Comparison of ENCODE assay signal across 15 cellular contexts in the genomic region with DNA sequence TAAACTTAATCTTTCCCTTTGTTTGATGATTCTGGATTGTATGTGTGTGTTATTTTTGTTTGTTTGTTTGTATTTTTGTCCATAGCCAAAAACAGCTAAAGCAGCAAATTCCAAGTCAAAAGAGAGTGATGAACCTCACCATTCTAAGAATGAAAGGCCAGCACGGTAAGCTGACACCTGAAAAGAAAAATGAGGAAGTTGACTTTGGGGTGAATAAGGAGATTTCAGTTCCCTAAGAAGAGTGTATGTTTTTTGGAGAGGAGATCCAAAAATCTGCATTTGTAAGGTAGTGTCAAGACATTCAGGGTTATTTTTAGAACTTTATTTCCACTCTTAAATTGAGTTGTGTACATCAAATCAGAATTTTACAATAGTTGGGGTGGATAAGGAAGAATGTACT. TPM values are rescaled to one million over a fixed set of nuclear protein-coding genes. Genes with fewer than 3 reads are reported as not detected.
DNase-seq lines count a peak whose midpoint lies in the region; ATAC-seq and TF ChIP-seq lines count a peak whose summit lies in the region.
"Had no signal": no experiment of that assay in that cellular context is flagged by ENCODE, and none has a peak within 500 bp of the region (broad histone marks: within the 10 kb centered on the region; RNA-seq: fewer than 3 reads in every experiment).

No MANE protein-coding gene starts in this region.

- ATAC-seq in GM18499 (IDR thresholded peaks at IDR 0.05; ENCODE audit: insufficient read depth, unreplicated experiment) (peak; percentile 42), GM21786 (IDR thresholded peaks at IDR 0.05; ENCODE audit: unreplicated experiment) (peak; percentile 68), T-cell (replicated peaks in 1 of 4) (no peak)
- ATAC-seq: pancreas had no signal

- H3K27me3 Mint-ChIP-seq in chondrocyte (ENCODE audit: low read depth) (no peaks in the 10 kb centered on the region), T-cell (no peaks in the 10 kb centered on the region)
- H3K27me3 Mint-ChIP-seq: activated CD4-positive, alpha-beta T cell treated with anti-CD3 and anti-CD28 coated beads, Interleukin-2, amount 10 ng/mL, durations not matched to agents 24 days and 14 days had no signal

- H3K4me3 Mint-ChIP-seq in chondrocyte (ENCODE audit: unreplicated experiment) (no peak overlapping the region), T-cell (no peak overlapping the region)
- H3K4me3 Mint-ChIP-seq: activated CD4-positive, alpha-beta T cell treated with anti-CD3 and anti-CD28 coated beads, Interleukin-2, amount 10 ng/mL, durations not matched to agents 24 days and 14 days; T-helper 2 cell treated with Interferon-gamma antibody and Interleukin-4, amounts not matched to agents 5 μg/mL and 100 μg/mL, for 36 hours had no signal

- H3K9ac ChIP-seq in HUES6 (ENCODE audit: low read length) (no peak overlapping the region), colonic mucosa (ENCODE audit: low read depth in 2 of 2, low read length in 2 of 2) (no peak overlapping the region)

- H3K36me3 ChIP-seq in HUES6 (ENCODE audit: control insufficient read depth, insufficient read depth, low read length) (peaks cover 28% of the 10 kb centered on the region), colonic mucosa (peaks cover 4% of the 10 kb centered on the region)

- H3K27ac ChIP-seq in HUES6 (ENCODE audit: low read depth, low read length) (peak overlapping the region; percentile 54; the same call in 1 of the 2 replicates), colonic mucosa (no peak overlapping the region)
- H3K27ac ChIP-seq: pancreas had no signal

- H3K4me1 Mint-ChIP-seq in chondrocyte (ENCODE audit: low read depth) (peaks cover 53% of the 10 kb centered on the region), T-cell (peaks cover 0 to 5% (median 0%) of the 10 kb centered on the region in 3 donors)

- H3K9me3 Mint-ChIP-seq in chondrocyte (ENCODE audit: low read depth) = peaks cover 2% of the 10 kb centered on the region
- no peaks in the 10 kb centered on the region for H3K9me3 Mint-ChIP-seq in T-cell
- H3K9me3 Mint-ChIP-seq: activated CD4-positive, alpha-beta T cell treated with anti-CD3 and anti-CD28 coated beads, Interleukin-2, amount 10 ng/mL, durations not matched to agents 24 days and 14 days; T-helper 2 cell treated with Interferon-gamma antibody and Interleukin-4, amounts not matched to agents 5 μg/mL and 100 μg/mL, for 36 hours had no signal

- no peak overlapping the region for H3K4me3 ChIP-seq in HUES6 (ENCODE audit: low read depth, low read length)
- no peak overlapping the region for H3K4me3 ChIP-seq in colonic mucosa
- H3K4me3 ChIP-seq: pancreas had no signal

- no peak for DNase-seq in chondrocyte (ENCODE audit: low spot score)
- no peak for DNase-seq in T-cell
- DNase-seq in T-helper 9 cell = no peak
- no peak for DNase-seq in posterior vena cava (ENCODE audit: low spot score)
- no peak for DNase-seq in colonic mucosa
- DNase-seq: activated CD4-positive, alpha-beta T cell treated with anti-CD3 and anti-CD28 coated beads, Interleukin-2, amount 10 ng/mL, durations not matched to agents 24 days and 14 days; Caco-2; GDM1; NCI-H524; pancreas had no signal

- H3K4me1 ChIP-seq in HUES6 (ENCODE audit: control insufficient read depth, insufficient read depth, low read length) (peaks cover 17% of the 10 kb centered on the region), colonic mucosa (no peaks in the 10 kb centered on the region)
- H3K4me1 ChIP-seq: Caco-2 had no signal

- peaks cover 19% of the 10 kb centered on the region for H3K36me3 Mint-ChIP-seq in chondrocyte (ENCODE audit: low read depth)
- peaks cover 8% of the 10 kb centered on the region for H3K36me3 Mint-ChIP-seq in T-cell

- TF ChIP-seq CTCF in chondrocyte (IDR thresholded peaks at IDR 0.05) (no peak), colonic mucosa (IDR thresholded peaks at IDR 0.05) (no peak)

- no peaks in the 10 kb centered on the region for H3K9me3 ChIP-seq in HUES6 (ENCODE audit: control insufficient read depth, insufficient read depth, low read depth, low read length)
- H3K9me3 ChIP-seq in colonic mucosa = no peaks in the 10 kb centered on the region
- H3K9me3 ChIP-seq: Caco-2, pancreas had no signal

- intact Hi-C loops in posterior vena cava (cut with DNase I) = no loop called here
- intact Hi-C loops in colonic mucosa (cut with DNase I) = loop anchor here (10.0 kb wide), 1 partner anchor 148 kb away; no protein-coding TSS in a partner anchor

- H3K27me3 ChIP-seq in HUES6 (ENCODE audit: control insufficient read depth, insufficient read depth, low read length) = no peaks in the 10 kb centered on the region
- H3K27me3 ChIP-seq in colonic mucosa = no peaks in the 10 kb centered on the region
- H3K27me3 ChIP-seq: pancreas had no signal

- CTCF ChIA-PET in T-cell (lab: Charles Lee) = no interaction called here

- peak overlapping the region; percentile 58 for H3K27ac Mint-ChIP-seq in chondrocyte (ENCODE audit: unreplicated experiment)
- H3K27ac Mint-ChIP-seq in T-cell = no peak overlapping the region
- H3K27ac Mint-ChIP-seq: activated CD4-positive, alpha-beta T cell treated with anti-CD3 and anti-CD28 coated beads, Interleukin-2, amount 10 ng/mL, durations not matched to agents 24 days and 14 days; T-helper 2 cell treated with Interferon-gamma antibody and Interleukin-4, amounts not matched to agents 5 μg/mL and 100 μg/mL, for 36 hours had no signal

- POLR2A ChIA-PET in T-cell (lab: Charles Lee) = no interaction called here

RNA-seq across cellular contexts. Expression of a gene that starts 52.3 kb away (rescaled TPM):
- 0.17 to 0.44 TPM in 2 of 3 replicates, not detected in the other for total RNA-seq in chondrocyte
- under 1 TPM in 2 of 5 donors, not detected in 3; 0.32 to 0.36 TPM for total RNA-seq in T-cell
- total RNA-seq in posterior vena cava = under 1 TPM; 0.24 to 0.37 TPM
- total RNA-seq in colonic mucosa = under 1 TPM in 1 of 2 donors, not detected in 1; 0.69 TPM
- total RNA-seq: activated CD4-positive, alpha-beta T cell treated with anti-CD3 and anti-CD28 coated beads, Interleukin-2, amount 10 ng/mL, durations not matched to agents 24 days and 14 days; cardiac septum had no signal

RNA-seq across cellular contexts. Expression of a gene that starts 53.5 kb away (rescaled TPM):
- total RNA-seq in chondrocyte (54.5 to 63.9 TPM (median 55.9 TPM) in 3 replicates), T-cell (1 to 10 TPM; 4.0 to 9.7 (median 9.7) TPM), posterior vena cava (100 to 1,000 TPM in 1 of 2 donors, 10 to 100 TPM in 1; 81.7 to 124 TPM), colonic mucosa (10 to 100 TPM; 33.4 to 53.3 TPM)

Comparison
In these comparisons a context has a peak if more than half of its experiments do, and no peak if none do; other contexts are left out.
1. ATAC-seq: peak in GM18499 (single experiment) and GM21786 (single experiment); none in T-cell (0 of 4).